1 cellular context compared by ENCODE assay signal in genomic region chr4:1309261-1310010, GRCh38.
A peak's percentile ranks its signal among the peaks of the same experiment; 100 is the strongest.
TF ChIP-seq lines count a peak whose summit lies in the region.

No MANE protein-coding gene starts in this region.

TF ChIP-seq in HepG2, 621 proteins besides CTCF, POLR2A, EP300 and RAD21 (continued from another document and continues in another):
- TF ChIP-seq ZXDC (CRISPR knock-in tag; IDR thresholded peaks at IDR 0.05) (no peak), ZNF552 (CRISPR knock-in tag; IDR thresholded peaks at IDR 0.05; ENCODE audit: borderline replicate concordance) (no peak), ZNF510 (CRISPR knock-in tag; IDR thresholded peaks at IDR 0.05; ENCODE audit: low read depth) (no peak), ZNF432 (CRISPR knock-in tag; IDR thresholded peaks at IDR 0.05; ENCODE audit: borderline replicate concordance) (no peak), NR2F2 (IDR thresholded peaks at IDR 0.05; ENCODE audit: borderline replicate concordance, low read depth) (no peak), ZNF362 (CRISPR knock-in tag; IDR thresholded peaks at IDR 0.05; ENCODE audit: borderline replicate concordance) (peak; percentile 15; the same call in 1 of the 2 replicates), ZSCAN25 (CRISPR knock-in tag; IDR thresholded peaks at IDR 0.05) (peak; percentile 63; the same call in 1 of the 2 replicates), FIP1L1 (IDR thresholded peaks at IDR 0.05; ENCODE audit: borderline replicate concordance, insufficient read depth, low read depth, low read length) (0 out of 2 replicates have a peak, but pooled peaks have one; percentile 51), YEATS2 (CRISPR knock-in tag; IDR thresholded peaks at IDR 0.05; ENCODE audit: borderline replicate concordance) (peak; percentile 63; the same call in 1 of the 2 replicates), USF2 (IDR thresholded peaks at IDR 0.05; ENCODE audit: low read depth, low read length) (peak; percentile 80), USF2 (CRISPR knock-in tag; IDR thresholded peaks at IDR 0.05; ENCODE audit: borderline replicate concordance) (peak; percentile 97; the same call in 1 of the 2 replicates), ZBTB3 (CRISPR knock-in tag; IDR thresholded peaks at IDR 0.05; ENCODE audit: borderline replicate concordance, low read depth) (no peak), FOXO1 (CRISPR knock-in tag; IDR thresholded peaks at IDR 0.05) (no peak; the same call in 1 of the 2 replicates), ZNF501 (CRISPR knock-in tag; IDR thresholded peaks at IDR 0.05) (peak; percentile 82), KDM2A (CRISPR knock-in tag; IDR thresholded peaks at IDR 0.05; ENCODE audit: borderline replicate concordance, low read depth) (peak; percentile 37; the same call in 1 of the 2 replicates), NONO (IDR thresholded peaks at IDR 0.05) (no peak), NONO (CRISPR knock-in tag; conservative IDR thresholded peaks at IDR 0.05) (peak; percentile 13), THAP9 (CRISPR knock-in tag; IDR thresholded peaks at IDR 0.05; ENCODE audit: borderline replicate concordance) (peak; percentile 48; the same call in 1 of the 2 replicates), ZNF777 (CRISPR knock-in tag; IDR thresholded peaks at IDR 0.05) (no peak), HOXA3 (CRISPR knock-in tag; IDR thresholded peaks at IDR 0.05) (peak; percentile 67; the same call in 1 of the 2 replicates), NCOA2 (CRISPR knock-in tag; IDR thresholded peaks at IDR 0.05) (0 out of 2 replicates have a peak, but pooled peaks have one; percentile 4), IRF2 (CRISPR knock-in tag; IDR thresholded peaks at IDR 0.05) (0 out of 2 replicates have a peak, but pooled peaks have one; percentile 19), ZBTB38 (CRISPR knock-in tag; IDR thresholded peaks at IDR 0.05) (peak; percentile 75), PBX3 (CRISPR knock-in tag; IDR thresholded peaks at IDR 0.05; ENCODE audit: borderline replicate concordance) (no peak), ZNF207 (IDR thresholded peaks at IDR 0.05; ENCODE audit: borderline replicate concordance) (no peak), MTERF4 (CRISPR knock-in tag; IDR thresholded peaks at IDR 0.05) (0 out of 2 replicates have a peak, but pooled peaks have one; percentile 63), NR3C1 (CRISPR knock-in tag; IDR thresholded peaks at IDR 0.05) (no peak), ZNF260 (CRISPR knock-in tag; IDR thresholded peaks at IDR 0.05; ENCODE audit: borderline replicate concordance, low read depth) (no peak), ERF (CRISPR knock-in tag; IDR thresholded peaks at IDR 0.05) (no peak; the same call in 1 of the 2 replicates), BHLHE40 (IDR thresholded peaks at IDR 0.05; ENCODE audit: low read length) (peak; percentile 91), ZFP36 (IDR thresholded peaks at IDR 0.05; ENCODE audit: borderline replicate concordance, low read depth, low read length, partially characterized antibody) (no peak), RBM22 (optimal IDR thresholded peaks at IDR 0.05; ENCODE audit: low read length) (no peak), NFAT5 (CRISPR knock-in tag; IDR thresholded peaks at IDR 0.05) (peak; percentile 61; the same call in 1 of the 2 replicates), NR0B2 (CRISPR knock-in tag; IDR thresholded peaks at IDR 0.05) (peak; percentile 40; the same call in 1 of the 2 replicates), NRL (CRISPR knock-in tag; IDR thresholded peaks at IDR 0.05; ENCODE audit: borderline replicate concordance) (peak; percentile 47; the same call in 1 of the 2 replicates), BRD4 (CRISPR knock-in tag; IDR thresholded peaks at IDR 0.05) (peak; percentile 24; the same call in 1 of the 2 replicates), TBX2 (CRISPR knock-in tag; IDR thresholded peaks at IDR 0.05; ENCODE audit: borderline replicate concordance) (peak; percentile 51; the same call in 1 of the 2 replicates), ZBTB26 (CRISPR knock-in tag; IDR thresholded peaks at IDR 0.05; ENCODE audit: borderline replicate concordance) (peak; percentile 19; the same call in 1 of the 2 replicates), CCDC6 (CRISPR knock-in tag; IDR thresholded peaks at IDR 0.05) (no peak), TRIM24 (CRISPR knock-in tag; IDR thresholded peaks at IDR 0.05) (no peak), TEF (CRISPR knock-in tag; IDR thresholded peaks at IDR 0.05) (no peak), NFKB2 (CRISPR knock-in tag; IDR thresholded peaks at IDR 0.05; ENCODE audit: borderline replicate concordance) (peak; percentile 70; the same call in 1 of the 2 replicates), ZNF121 (CRISPR knock-in tag; IDR thresholded peaks at IDR 0.05) (no peak)
